ENCODE assay signal across 8 cellular contexts in the genomic region with DNA sequence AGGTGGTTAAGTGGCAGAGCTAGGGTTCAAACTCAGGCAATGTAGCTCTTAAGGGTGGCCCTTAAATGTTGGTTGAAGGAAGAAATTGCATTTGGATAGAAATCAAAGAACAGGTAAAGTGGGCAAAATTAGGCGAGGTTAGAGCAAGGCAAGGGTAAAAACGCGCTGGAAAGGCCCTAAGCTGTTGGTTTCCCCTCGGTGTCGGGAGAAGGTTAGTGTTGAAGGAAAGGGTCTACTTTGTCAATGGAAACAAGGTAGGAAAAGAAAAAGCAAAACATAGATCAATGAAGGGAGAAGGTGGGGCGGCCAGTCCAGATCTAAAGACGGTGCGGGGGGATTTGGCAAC. TPM values are rescaled to one million over a fixed set of nuclear protein-coding genes. Genes with fewer than 3 reads are reported as not detected.
DNase-seq lines count a peak whose midpoint lies in the region; ATAC-seq and TF ChIP-seq lines count a peak whose summit lies in the region.

No MANE protein-coding gene starts in this region.

- DNase-seq in AG04449 (ENCODE audit: low read depth, low spot score) (no peak), HFFc6 (no peak), immature natural killer cell (no peak), superior temporal gyrus (ENCODE audit: extremely low spot score) (peak; percentile 26), hypothalamus (lab: John Stamatoyannopoulos, UW) (no peak)
- DNase-seq in stimulated activated CD8-positive, alpha-beta memory T cell treated with anti-CD3 and anti-CD28 coated beads, Interleukin-4, amount 100 ng/mL, for 48 hours: no peak

- H3K36me3 Mint-ChIP-seq in HFFc6 (ENCODE audit: low read depth) (peaks cover 10% of the 10 kb centered on the region), immature natural killer cell (peaks cover 0 to 12% (median 2%) of the 10 kb centered on the region in 3 donors)
- H3K36me3 Mint-ChIP-seq in activated naive CD8-positive, alpha-beta T cell: peaks cover 15% of the 10 kb centered on the region

- H3K27me3 Mint-ChIP-seq in HFFc6 (ENCODE audit: insufficient read depth) (no peaks in the 10 kb centered on the region; the same call in 1 of the 2 replicates), immature natural killer cell (ENCODE audit: low read depth in 3 of 3) (peaks cover 0 to 6% (median 0%) of the 10 kb centered on the region in 3 donors)
- H3K27me3 Mint-ChIP-seq in activated naive CD8-positive, alpha-beta T cell: no peaks in the 10 kb centered on the region

- H3K27ac Mint-ChIP-seq in HFFc6: peak overlapping the region; percentile 84
- peak overlapping the region; percentile 87 for H3K27ac Mint-ChIP-seq in activated naive CD8-positive, alpha-beta T cell
- peak overlapping the region; percentile 82 to 94 (median 94) for H3K27ac Mint-ChIP-seq in immature natural killer cell

- POLR2A ChIA-PET in AG04449 (lab: Yijun Ruan, JAX): interaction anchor here (1.5 kb wide), 1 partner anchor 10 kb away, joined by 11 read pairs; no protein-coding TSS in a partner anchor

- CTCF ChIA-PET in AG04449 (lab: Yijun Ruan, JAX): interaction anchor here (1.9 to 9.7 kb wide), 2 partner anchors 10 to 18 kb away, joined by 6 to 98 read pairs; no protein-coding TSS in a partner anchor

- ATAC-seq in HG03460 (IDR thresholded peaks at IDR 0.05; ENCODE audit: unreplicated experiment): no peak

- peak overlapping the region; percentile 98 for H3K4me3 Mint-ChIP-seq in HFFc6
- H3K4me3 Mint-ChIP-seq in activated naive CD8-positive, alpha-beta T cell: peak overlapping the region; percentile 99
- peak overlapping the region; percentile 95 to 99 (median 97) for H3K4me3 Mint-ChIP-seq in immature natural killer cell

- no peak for TF ChIP-seq CTCF in AG04449 (IDR thresholded peaks at IDR 0.05; ENCODE audit: insufficient read depth, low read length, missing control alignments)
- TF ChIP-seq CTCF in HFFc6 (IDR thresholded peaks at IDR 0.05): no peak

- H3K4me3 ChIP-seq in AG04449 (ENCODE audit: low read depth, low read length): peak overlapping the region; percentile 86

- H3K9me3 Mint-ChIP-seq in HFFc6 (no peaks in the 10 kb centered on the region), immature natural killer cell (no peaks in the 10 kb centered on the region)
- no peaks in the 10 kb centered on the region for H3K9me3 Mint-ChIP-seq in activated naive CD8-positive, alpha-beta T cell (ENCODE audit: low read depth)

- H3K4me1 Mint-ChIP-seq in HFFc6 (ENCODE audit: low read depth) (peaks cover 66% of the 10 kb centered on the region), immature natural killer cell (peaks cover 61 to 81% of the 10 kb centered on the region in 2 donors)
- peaks cover 77% of the 10 kb centered on the region for H3K4me1 Mint-ChIP-seq in activated naive CD8-positive, alpha-beta T cell (ENCODE audit: low read depth)

RNA-seq across cellular contexts. Expression of a gene that starts 0.4 kb away (rescaled TPM):
- 1 to 10 TPM; 6.6 to 8.5 (median 7.9) TPM for total RNA-seq in HFFc6 (2021; fragmentation: NEBNext Ultra II Directional; extraction: Animal tissue kit (Norgen Biotek cat#: 25700))
- 10 to 100 TPM; 11.7 to 13.9 (median 12.5) TPM for polyA plus RNA-seq in immature natural killer cell

RNA-seq across cellular contexts. Expression of a gene that starts 0.5 kb away (rescaled TPM):
- 10 to 100 TPM; 33.8 to 44.1 (median 37.0) TPM for total RNA-seq in HFFc6 (2021; fragmentation: NEBNext Ultra II Directional; extraction: Animal tissue kit (Norgen Biotek cat#: 25700))
- polyA plus RNA-seq in immature natural killer cell: 10 to 100 TPM; 23.2 to 58.6 (median 33.3) TPM

RNA-seq across cellular contexts. Expression of a gene that starts 17.5 kb away (rescaled TPM):
- not detected for total RNA-seq in HFFc6 (2021; fragmentation: NEBNext Ultra II Directional; extraction: Animal tissue kit (Norgen Biotek cat#: 25700))
- polyA plus RNA-seq in immature natural killer cell: not detected
